Comparison of ENCODE assay signal across 11 cellular contexts in the genomic region with DNA sequence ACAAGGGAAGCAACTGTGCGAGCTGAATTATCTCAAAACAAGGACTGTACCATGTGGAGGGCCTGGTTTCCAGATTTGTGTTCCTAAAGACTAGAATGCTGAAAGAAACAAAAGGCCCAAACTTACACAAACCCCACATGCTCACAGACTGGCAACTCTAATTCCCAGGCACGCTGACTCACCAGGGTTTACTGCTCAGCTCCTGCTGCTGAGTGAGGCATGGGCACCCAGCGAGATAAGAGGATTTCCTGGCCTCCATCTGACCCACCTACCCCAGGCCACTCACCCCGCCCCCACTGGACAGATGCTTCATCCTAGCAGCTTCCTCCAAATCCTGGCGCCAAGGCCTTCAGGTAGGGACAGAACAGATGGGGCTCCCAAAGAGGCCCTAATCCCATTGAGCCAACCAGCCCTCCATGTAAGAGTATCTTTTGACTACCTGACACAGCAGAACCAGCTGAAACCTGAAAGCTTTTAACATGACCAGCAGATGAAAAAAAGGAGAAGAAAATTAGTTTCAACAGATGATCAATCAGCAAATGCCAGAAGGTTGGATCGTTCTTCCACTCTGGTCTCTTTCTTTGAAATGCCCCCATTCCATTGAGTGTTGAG. TPM values are rescaled to one million over a fixed set of nuclear protein-coding genes. Genes with fewer than 3 reads are reported as not detected.
A peak's percentile ranks its signal among the peaks of the same experiment; 100 is the strongest.
DNase-seq lines count a peak whose midpoint lies in the region; ATAC-seq and TF ChIP-seq lines count a peak whose summit lies in the region.
"Had no signal": no experiment of that assay in that cellular context is flagged by ENCODE, and none has a peak within 500 bp of the region (broad histone marks: within the 10 kb centered on the region; RNA-seq: fewer than 3 reads in every experiment).

No MANE protein-coding gene starts in this region.

- H3K4me1 Mint-ChIP-seq in T-helper 2 cell treated with Interferon-gamma antibody and Interleukin-4, amounts not matched to agents 5 μg/mL and 100 μg/mL, for 36 hours (ENCODE audit: low read depth): peaks cover 45% of the 10 kb centered on the region
- peaks cover 84% of the 10 kb centered on the region for H3K4me1 Mint-ChIP-seq in chondrocyte (ENCODE audit: low read depth)

- H3K27me3 Mint-ChIP-seq in T-helper 2 cell treated with Interferon-gamma antibody and Interleukin-4, amounts not matched to agents 5 μg/mL and 100 μg/mL, for 36 hours (ENCODE audit: low read depth): no peaks in the 10 kb centered on the region
- no peaks in the 10 kb centered on the region for H3K27me3 Mint-ChIP-seq in chondrocyte (ENCODE audit: low read depth)
- H3K27me3 Mint-ChIP-seq: activated B cell treated with CpG ODN at 0.5 μM for 24 hours; CD4-positive, CD25-positive, alpha-beta regulatory T cell had no signal

- DNase-seq in T-helper 2 cell treated with Interferon-gamma antibody and Interleukin-4, amounts not matched to agents 5 μg/mL and 100 μg/mL, for 36 hours (ENCODE audit: low spot score): no peak
- DNase-seq in T-helper 2 cell (no peak), NCI-H446 treated with DMSO at 0.1 percent for 48 hours (lab: John Stamatoyannopoulos, UW) (peak; percentile 46), chondrocyte (ENCODE audit: low spot score) (no peak), lower lobe of right lung (no peak), Peyer's patch (no peak), germinal center (ENCODE audit: low spot score) (no peak), NCI-H748 (lab: John Stamatoyannopoulos, UW; ENCODE audit: unreplicated experiment) (no peak)
- DNase-seq: activated B cell treated with CpG ODN at 0.5 μM for 24 hours had no signal

- intact Hi-C loops in lower lobe of right lung (cut with DNase I): no loop called here

- peak; percentile 34 to 53 for ATAC-seq in lower lobe of right lung

- no peak for TF ChIP-seq POLR2A in Peyer's patch (IDR thresholded peaks at IDR 0.05)

- H3K27ac Mint-ChIP-seq in T-helper 2 cell treated with Interferon-gamma antibody and Interleukin-4, amounts not matched to agents 5 μg/mL and 100 μg/mL, for 36 hours: peak overlapping the region; percentile 73
- H3K27ac Mint-ChIP-seq in chondrocyte (ENCODE audit: unreplicated experiment): peak overlapping the region; percentile 96
- H3K27ac Mint-ChIP-seq: activated B cell treated with CpG ODN at 0.5 μM for 24 hours had no signal

- no peaks in the 10 kb centered on the region for H3K9me3 Mint-ChIP-seq in T-helper 2 cell treated with Interferon-gamma antibody and Interleukin-4, amounts not matched to agents 5 μg/mL and 100 μg/mL, for 36 hours
- H3K9me3 Mint-ChIP-seq in chondrocyte (ENCODE audit: low read depth): peaks cover 2% of the 10 kb centered on the region
- H3K9me3 Mint-ChIP-seq: activated B cell treated with CpG ODN at 0.5 μM for 24 hours; CD4-positive, CD25-positive, alpha-beta regulatory T cell had no signal

- H3K27me3 ChIP-seq in lower lobe of right lung (ENCODE audit: low read depth) (no peaks in the 10 kb centered on the region), Peyer's patch (no peaks in the 10 kb centered on the region)
- H3K27me3 ChIP-seq: right lobe of liver had no signal

- peaks cover 39% of the 10 kb centered on the region for H3K36me3 Mint-ChIP-seq in T-helper 2 cell treated with Interferon-gamma antibody and Interleukin-4, amounts not matched to agents 5 μg/mL and 100 μg/mL, for 36 hours (ENCODE audit: low read depth)
- peaks cover 11% of the 10 kb centered on the region for H3K36me3 Mint-ChIP-seq in chondrocyte (ENCODE audit: low read depth)

- H3K27ac ChIP-seq in lower lobe of right lung (peak overlapping the region; percentile 64), Peyer's patch (peak overlapping the region in 1 of 4 donors; percentile 29)
- H3K27ac ChIP-seq: right lobe of liver had no signal

- H3K4me3 ChIP-seq in lower lobe of right lung (no peak overlapping the region), Peyer's patch (no peak overlapping the region)
- H3K4me3 ChIP-seq: right lobe of liver had no signal

- H3K36me3 ChIP-seq in lower lobe of right lung (peaks cover 14% of the 10 kb centered on the region), Peyer's patch (peaks cover 0 to 10% (median 0%) of the 10 kb centered on the region in 3 donors)

- H3K4me3 Mint-ChIP-seq in T-helper 2 cell treated with Interferon-gamma antibody and Interleukin-4, amounts not matched to agents 5 μg/mL and 100 μg/mL, for 36 hours: no peak overlapping the region
- peak overlapping the region; percentile 22 for H3K4me3 Mint-ChIP-seq in chondrocyte (ENCODE audit: unreplicated experiment)
- H3K4me3 Mint-ChIP-seq: activated B cell treated with CpG ODN at 0.5 μM for 24 hours; CD4-positive, CD25-positive, alpha-beta regulatory T cell had no signal

- TF ChIP-seq CTCF in chondrocyte (IDR thresholded peaks at IDR 0.05) (no peak), lower lobe of right lung (IDR thresholded peaks at IDR 0.05) (no peak), Peyer's patch (IDR thresholded peaks at IDR 0.05) (no peak)

- H3K4me1 ChIP-seq in lower lobe of right lung: peaks cover 66% of the 10 kb centered on the region
- H3K4me1 ChIP-seq in Peyer's patch: peaks cover 0 to 44% (median 0%) of the 10 kb centered on the region in 4 donors

- H3K9me3 ChIP-seq in lower lobe of right lung: no peaks in the 10 kb centered on the region
- no peaks in the 10 kb centered on the region for H3K9me3 ChIP-seq in Peyer's patch
- H3K9me3 ChIP-seq: right lobe of liver had no signal

RNA-seq across cellular contexts. Expression of a gene that starts 33.9 kb away (rescaled TPM):
- total RNA-seq in chondrocyte (40.9 to 46.0 TPM (median 44.4 TPM) in 3 replicates), lower lobe of right lung (20.7 TPM), Peyer's patch (10 to 100 TPM in 1 of 4 donors, 1 to 10 TPM in 3; 6.5 to 12.2 (median 9.5) TPM)

RNA-seq across cellular contexts. Expression of a gene that starts 34.3 kb away (rescaled TPM):
- total RNA-seq in chondrocyte (18.1 to 20.1 TPM (median 18.5 TPM) in 3 replicates), lower lobe of right lung (23.3 TPM), Peyer's patch (10 to 100 TPM in 2 of 4 donors, 1 to 10 TPM in 2; 8.8 to 53.6 (median 13.2) TPM)

RNA-seq across cellular contexts. Expression of a gene that starts 59.9 kb away (rescaled TPM):
- total RNA-seq in chondrocyte (2.9 to 6.9 TPM (median 4.0 TPM) in 3 replicates), lower lobe of right lung (4.7 TPM), Peyer's patch (1 to 10 TPM; 2.3 to 3.6 (median 2.9) TPM)

RNA-seq across cellular contexts. Expression of a gene that starts 60.0 kb away (rescaled TPM):
- total RNA-seq in chondrocyte: 11.5 to 17.7 TPM (median 13.3 TPM) in 3 replicates
- 17.6 TPM for total RNA-seq in lower lobe of right lung
- 10 to 100 TPM in 3 of 4 donors, 1 to 10 TPM in 1; 9.1 to 28.2 (median 18.4) TPM for total RNA-seq in Peyer's patch
